1 cellular context compared by ENCODE assay signal in the genomic region with DNA sequence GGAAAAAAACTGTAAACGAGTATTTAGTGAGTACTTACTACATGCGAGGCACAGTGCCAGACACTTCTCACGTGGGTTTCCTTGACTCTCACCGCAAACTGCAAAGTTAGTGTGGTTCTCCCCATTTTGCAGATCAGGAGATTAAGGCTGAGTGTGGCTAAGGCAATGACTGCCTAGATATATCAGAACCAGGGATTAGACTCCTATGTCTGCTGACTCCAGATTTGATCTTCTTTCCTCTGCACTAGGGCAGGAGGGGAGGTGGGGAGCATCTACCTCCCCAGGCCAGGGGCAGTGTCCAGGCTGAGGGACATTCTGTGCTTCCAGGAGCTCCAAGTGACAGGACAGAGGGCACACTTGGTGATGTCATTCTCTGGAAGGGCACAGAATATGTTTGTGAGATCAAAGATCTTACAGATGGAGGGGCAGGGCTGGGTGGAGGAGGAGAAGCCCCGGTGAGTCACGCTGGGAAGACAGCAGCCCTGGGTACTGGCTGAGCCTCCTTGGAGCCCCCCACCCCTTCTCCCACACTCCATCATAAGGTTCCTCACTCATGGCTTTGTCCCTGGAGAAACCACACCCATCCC.
TF ChIP-seq lines count a peak whose summit lies in the region.

No MANE protein-coding gene starts in this region.

TF ChIP-seq in HepG2, 621 proteins besides CTCF, POLR2A, EP300 and RAD21 (continued from another document and continues in another):
- TF ChIP-seq, protein P1, sequence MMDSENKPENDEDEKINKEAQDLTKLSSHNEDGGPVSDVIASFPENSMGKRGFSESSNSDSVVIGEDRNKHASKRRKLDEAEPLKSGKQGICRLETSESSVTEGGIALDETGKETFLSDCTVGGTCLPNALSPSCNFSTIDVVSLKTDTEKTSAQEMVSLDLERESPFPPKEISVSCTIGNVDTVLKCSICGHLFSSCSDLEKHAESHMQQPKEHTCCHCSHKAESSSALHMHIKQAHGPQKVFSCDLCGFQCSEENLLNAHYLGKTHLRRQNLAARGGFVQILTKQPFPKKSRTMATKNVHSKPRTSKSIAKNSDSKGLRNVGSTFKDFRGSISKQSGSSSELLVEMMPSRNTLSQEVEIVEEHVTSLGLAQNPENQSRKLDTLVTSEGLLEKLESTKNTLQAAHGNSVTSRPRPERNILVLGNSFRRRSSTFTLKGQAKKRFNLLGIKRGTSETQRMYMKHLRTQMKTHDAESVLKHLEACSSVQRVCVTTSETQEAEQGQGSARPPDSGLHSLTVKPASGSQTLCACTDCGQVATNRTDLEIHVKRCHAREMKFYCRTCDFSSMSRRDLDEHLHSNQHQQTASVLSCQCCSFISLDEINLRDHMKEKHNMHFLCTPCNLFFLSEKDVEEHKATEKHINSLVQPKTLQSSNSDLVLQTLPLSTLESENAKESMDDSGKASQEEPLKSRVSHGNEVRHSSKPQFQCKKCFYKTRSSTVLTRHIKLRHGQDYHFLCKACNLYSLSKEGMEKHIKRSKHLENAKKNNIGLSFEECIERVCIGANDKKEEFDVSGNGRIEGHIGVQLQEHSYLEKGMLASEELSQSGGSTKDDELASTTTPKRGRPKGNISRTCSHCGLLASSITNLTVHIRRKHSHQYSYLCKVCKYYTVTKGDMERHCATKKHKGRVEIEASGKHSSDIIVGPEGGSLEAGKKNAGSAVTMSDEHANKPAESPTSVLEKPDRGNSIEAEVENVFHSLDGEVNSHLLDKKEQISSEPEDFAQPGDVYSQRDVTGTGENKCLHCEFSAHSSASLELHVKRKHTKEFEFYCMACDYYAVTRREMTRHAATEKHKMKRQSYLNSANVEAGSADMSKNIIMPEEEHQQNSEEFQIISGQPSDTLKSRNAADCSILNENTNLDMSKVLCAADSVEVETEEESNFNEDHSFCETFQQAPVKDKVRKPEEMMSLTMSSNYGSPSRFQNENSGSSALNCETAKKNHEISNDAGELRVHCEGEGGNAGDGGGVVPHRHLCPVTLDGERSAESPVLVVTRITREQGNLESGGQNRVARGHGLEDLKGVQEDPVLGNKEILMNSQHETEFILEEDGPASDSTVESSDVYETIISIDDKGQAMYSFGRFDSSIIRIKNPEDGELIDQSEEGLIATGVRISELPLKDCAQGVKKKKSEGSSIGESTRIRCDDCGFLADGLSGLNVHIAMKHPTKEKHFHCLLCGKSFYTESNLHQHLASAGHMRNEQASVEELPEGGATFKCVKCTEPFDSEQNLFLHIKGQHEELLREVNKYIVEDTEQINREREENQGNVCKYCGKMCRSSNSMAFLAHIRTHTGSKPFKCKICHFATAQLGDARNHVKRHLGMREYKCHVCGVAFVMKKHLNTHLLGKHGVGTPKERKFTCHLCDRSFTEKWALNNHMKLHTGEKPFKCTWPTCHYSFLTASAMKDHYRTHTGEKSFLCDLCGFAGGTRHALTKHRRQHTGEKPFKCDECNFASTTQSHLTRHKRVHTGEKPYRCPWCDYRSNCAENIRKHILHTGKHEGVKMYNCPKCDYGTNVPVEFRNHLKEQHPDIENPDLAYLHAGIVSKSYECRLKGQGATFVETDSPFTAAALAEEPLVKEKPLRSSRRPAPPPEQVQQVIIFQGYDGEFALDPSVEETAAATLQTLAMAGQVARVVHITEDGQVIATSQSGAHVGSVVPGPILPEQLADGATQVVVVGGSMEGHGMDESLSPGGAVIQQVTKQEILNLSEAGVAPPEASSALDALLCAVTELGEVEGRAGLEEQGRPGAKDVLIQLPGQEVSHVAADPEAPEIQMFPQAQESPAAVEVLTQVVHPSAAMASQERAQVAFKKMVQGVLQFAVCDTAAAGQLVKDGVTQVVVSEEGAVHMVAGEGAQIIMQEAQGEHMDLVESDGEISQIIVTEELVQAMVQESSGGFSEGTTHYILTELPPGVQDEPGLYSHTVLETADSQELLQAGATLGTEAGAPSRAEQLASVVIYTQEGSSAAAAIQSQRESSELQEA (CRISPR knock-in tag; IDR thresholded peaks at IDR 0.05; ENCODE audit: not compliant biosample characterization): no peak
- TF ChIP-seq ZNF274 (CRISPR knock-in tag; IDR thresholded peaks at IDR 0.05): no peak
- TF ChIP-seq MAFK (conservative IDR thresholded peaks at IDR 0.05 in 1 of 2, IDR thresholded peaks at IDR 0.05 in 1 of 2; ENCODE audit: low read length in 2 of 2): no peak
- no peak for TF ChIP-seq POGZ (CRISPR knock-in tag; IDR thresholded peaks at IDR 0.05)
- TF ChIP-seq SP140L (CRISPR knock-in tag; IDR thresholded peaks at IDR 0.05; ENCODE audit: borderline replicate concordance): no peak
- TF ChIP-seq, protein P2, sequence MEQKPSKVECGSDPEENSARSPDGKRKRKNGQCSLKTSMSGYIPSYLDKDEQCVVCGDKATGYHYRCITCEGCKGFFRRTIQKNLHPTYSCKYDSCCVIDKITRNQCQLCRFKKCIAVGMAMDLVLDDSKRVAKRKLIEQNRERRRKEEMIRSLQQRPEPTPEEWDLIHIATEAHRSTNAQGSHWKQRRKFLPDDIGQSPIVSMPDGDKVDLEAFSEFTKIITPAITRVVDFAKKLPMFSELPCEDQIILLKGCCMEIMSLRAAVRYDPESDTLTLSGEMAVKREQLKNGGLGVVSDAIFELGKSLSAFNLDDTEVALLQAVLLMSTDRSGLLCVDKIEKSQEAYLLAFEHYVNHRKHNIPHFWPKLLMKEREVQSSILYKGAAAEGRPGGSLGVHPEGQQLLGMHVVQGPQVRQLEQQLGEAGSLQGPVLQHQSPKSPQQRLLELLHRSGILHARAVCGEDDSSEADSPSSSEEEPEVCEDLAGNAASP (CRISPR knock-in tag; IDR thresholded peaks at IDR 0.05; ENCODE audit: borderline replicate concordance): no peak
- TF ChIP-seq NRL (CRISPR knock-in tag; IDR thresholded peaks at IDR 0.05; ENCODE audit: borderline replicate concordance): no peak
- no peak for TF ChIP-seq ZNF619 (CRISPR knock-in tag; IDR thresholded peaks at IDR 0.05)
- TF ChIP-seq WIZ (CRISPR knock-in tag; IDR thresholded peaks at IDR 0.05): no peak
- TF ChIP-seq, protein P3, sequence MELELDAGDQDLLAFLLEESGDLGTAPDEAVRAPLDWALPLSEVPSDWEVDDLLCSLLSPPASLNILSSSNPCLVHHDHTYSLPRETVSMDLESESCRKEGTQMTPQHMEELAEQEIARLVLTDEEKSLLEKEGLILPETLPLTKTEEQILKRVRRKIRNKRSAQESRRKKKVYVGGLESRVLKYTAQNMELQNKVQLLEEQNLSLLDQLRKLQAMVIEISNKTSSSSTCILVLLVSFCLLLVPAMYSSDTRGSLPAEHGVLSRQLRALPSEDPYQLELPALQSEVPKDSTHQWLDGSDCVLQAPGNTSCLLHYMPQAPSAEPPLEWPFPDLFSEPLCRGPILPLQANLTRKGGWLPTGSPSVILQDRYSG (CRISPR knock-in tag; IDR thresholded peaks at IDR 0.05): no peak
- TF ChIP-seq KDM3A (CRISPR knock-in tag; IDR thresholded peaks at IDR 0.05; ENCODE audit: low read depth): no peak
- TF ChIP-seq TGIF2 (CRISPR knock-in tag; IDR thresholded peaks at IDR 0.05): 0 out of 2 replicates have a peak, but pooled peaks have one; percentile 24
- TF ChIP-seq, protein P4, sequence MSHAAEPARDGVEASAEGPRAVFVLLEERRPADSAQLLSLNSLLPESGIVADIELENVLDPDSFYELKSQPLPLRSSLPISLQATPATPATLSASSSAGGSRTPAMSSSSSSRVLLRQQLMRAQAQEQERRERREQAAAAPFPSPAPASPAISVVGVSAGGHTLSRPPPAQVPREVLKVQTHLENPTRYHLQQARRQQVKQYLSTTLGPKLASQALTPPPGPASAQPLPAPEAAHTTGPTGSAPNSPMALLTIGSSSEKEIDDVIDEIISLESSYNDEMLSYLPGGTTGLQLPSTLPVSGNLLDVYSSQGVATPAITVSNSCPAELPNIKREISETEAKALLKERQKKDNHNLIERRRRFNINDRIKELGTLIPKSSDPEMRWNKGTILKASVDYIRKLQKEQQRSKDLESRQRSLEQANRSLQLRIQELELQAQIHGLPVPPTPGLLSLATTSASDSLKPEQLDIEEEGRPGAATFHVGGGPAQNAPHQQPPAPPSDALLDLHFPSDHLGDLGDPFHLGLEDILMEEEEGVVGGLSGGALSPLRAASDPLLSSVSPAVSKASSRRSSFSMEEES (CRISPR knock-in tag; IDR thresholded peaks at IDR 0.05): no peak
- TF ChIP-seq, protein P5, sequence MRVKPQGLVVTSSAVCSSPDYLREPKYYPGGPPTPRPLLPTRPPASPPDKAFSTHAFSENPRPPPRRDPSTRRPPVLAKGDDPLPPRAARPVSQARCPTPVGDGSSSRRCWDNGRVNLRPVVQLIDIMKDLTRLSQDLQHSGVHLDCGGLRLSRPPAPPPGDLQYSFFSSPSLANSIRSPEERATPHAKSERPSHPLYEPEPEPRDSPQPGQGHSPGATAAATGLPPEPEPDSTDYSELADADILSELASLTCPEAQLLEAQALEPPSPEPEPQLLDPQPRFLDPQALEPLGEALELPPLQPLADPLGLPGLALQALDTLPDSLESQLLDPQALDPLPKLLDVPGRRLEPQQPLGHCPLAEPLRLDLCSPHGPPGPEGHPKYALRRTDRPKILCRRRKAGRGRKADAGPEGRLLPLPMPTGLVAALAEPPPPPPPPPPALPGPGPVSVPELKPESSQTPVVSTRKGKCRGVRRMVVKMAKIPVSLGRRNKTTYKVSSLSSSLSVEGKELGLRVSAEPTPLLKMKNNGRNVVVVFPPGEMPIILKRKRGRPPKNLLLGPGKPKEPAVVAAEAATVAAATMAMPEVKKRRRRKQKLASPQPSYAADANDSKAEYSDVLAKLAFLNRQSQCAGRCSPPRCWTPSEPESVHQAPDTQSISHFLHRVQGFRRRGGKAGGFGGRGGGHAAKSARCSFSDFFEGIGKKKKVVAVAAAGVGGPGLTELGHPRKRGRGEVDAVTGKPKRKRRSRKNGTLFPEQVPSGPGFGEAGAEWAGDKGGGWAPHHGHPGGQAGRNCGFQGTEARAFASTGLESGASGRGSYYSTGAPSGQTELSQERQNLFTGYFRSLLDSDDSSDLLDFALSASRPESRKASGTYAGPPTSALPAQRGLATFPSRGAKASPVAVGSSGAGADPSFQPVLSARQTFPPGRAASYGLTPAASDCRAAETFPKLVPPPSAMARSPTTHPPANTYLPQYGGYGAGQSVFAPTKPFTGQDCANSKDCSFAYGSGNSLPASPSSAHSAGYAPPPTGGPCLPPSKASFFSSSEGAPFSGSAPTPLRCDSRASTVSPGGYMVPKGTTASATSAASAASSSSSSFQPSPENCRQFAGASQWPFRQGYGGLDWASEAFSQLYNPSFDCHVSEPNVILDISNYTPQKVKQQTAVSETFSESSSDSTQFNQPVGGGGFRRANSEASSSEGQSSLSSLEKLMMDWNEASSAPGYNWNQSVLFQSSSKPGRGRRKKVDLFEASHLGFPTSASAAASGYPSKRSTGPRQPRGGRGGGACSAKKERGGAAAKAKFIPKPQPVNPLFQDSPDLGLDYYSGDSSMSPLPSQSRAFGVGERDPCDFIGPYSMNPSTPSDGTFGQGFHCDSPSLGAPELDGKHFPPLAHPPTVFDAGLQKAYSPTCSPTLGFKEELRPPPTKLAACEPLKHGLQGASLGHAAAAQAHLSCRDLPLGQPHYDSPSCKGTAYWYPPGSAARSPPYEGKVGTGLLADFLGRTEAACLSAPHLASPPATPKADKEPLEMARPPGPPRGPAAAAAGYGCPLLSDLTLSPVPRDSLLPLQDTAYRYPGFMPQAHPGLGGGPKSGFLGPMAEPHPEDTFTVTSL (CRISPR knock-in tag; IDR thresholded peaks at IDR 0.05; ENCODE audit: borderline replicate concordance): no peak
- TF ChIP-seq, protein P6, sequence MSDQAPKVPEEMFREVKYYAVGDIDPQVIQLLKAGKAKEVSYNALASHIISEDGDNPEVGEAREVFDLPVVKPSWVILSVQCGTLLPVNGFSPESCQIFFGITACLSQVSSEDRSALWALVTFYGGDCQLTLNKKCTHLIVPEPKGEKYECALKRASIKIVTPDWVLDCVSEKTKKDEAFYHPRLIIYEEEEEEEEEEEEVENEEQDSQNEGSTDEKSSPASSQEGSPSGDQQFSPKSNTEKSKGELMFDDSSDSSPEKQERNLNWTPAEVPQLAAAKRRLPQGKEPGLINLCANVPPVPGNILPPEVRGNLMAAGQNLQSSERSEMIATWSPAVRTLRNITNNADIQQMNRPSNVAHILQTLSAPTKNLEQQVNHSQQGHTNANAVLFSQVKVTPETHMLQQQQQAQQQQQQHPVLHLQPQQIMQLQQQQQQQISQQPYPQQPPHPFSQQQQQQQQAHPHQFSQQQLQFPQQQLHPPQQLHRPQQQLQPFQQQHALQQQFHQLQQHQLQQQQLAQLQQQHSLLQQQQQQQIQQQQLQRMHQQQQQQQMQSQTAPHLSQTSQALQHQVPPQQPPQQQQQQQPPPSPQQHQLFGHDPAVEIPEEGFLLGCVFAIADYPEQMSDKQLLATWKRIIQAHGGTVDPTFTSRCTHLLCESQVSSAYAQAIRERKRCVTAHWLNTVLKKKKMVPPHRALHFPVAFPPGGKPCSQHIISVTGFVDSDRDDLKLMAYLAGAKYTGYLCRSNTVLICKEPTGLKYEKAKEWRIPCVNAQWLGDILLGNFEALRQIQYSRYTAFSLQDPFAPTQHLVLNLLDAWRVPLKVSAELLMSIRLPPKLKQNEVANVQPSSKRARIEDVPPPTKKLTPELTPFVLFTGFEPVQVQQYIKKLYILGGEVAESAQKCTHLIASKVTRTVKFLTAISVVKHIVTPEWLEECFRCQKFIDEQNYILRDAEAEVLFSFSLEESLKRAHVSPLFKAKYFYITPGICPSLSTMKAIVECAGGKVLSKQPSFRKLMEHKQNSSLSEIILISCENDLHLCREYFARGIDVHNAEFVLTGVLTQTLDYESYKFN (CRISPR knock-in tag; conservative IDR thresholded peaks at IDR 0.05): no peak
- TF ChIP-seq, protein P7, sequence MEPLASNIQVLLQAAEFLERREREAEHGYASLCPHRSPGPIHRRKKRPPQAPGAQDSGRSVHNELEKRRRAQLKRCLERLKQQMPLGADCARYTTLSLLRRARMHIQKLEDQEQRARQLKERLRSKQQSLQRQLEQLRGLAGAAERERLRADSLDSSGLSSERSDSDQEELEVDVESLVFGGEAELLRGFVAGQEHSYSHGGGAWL (CRISPR knock-in tag; IDR thresholded peaks at IDR 0.05): no peak
- no peak for TF ChIP-seq SALL1 (CRISPR knock-in tag; IDR thresholded peaks at IDR 0.05)
- no peak for TF ChIP-seq ZNF30 (CRISPR knock-in tag; IDR thresholded peaks at IDR 0.05)
- no peak for TF ChIP-seq ZSCAN20 (CRISPR knock-in tag; IDR thresholded peaks at IDR 0.05; ENCODE audit: borderline replicate concordance)
- TF ChIP-seq SIX4 (CRISPR knock-in tag; IDR thresholded peaks at IDR 0.05): no peak
- no peak for TF ChIP-seq PCBP1 (IDR thresholded peaks at IDR 0.05; ENCODE audit: borderline replicate concordance, low read depth, low read length)
- TF ChIP-seq, protein P8, sequence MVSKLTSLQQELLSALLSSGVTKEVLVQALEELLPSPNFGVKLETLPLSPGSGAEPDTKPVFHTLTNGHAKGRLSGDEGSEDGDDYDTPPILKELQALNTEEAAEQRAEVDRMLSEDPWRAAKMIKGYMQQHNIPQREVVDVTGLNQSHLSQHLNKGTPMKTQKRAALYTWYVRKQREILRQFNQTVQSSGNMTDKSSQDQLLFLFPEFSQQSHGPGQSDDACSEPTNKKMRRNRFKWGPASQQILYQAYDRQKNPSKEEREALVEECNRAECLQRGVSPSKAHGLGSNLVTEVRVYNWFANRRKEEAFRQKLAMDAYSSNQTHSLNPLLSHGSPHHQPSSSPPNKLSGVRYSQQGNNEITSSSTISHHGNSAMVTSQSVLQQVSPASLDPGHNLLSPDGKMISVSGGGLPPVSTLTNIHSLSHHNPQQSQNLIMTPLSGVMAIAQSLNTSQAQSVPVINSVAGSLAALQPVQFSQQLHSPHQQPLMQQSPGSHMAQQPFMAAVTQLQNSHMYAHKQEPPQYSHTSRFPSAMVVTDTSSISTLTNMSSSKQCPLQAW (CRISPR knock-in tag; IDR thresholded peaks at IDR 0.05): no peak
